Comparison of ENCODE assay signal across 8 cellular contexts in genomic region chr5:14810282-14810681, GRCh38.
A peak's percentile ranks its signal among the peaks of the same experiment; 100 is the strongest.
DNase-seq lines count a peak whose midpoint lies in the region; ATAC-seq and TF ChIP-seq lines count a peak whose summit lies in the region.
"Had no signal": no experiment of that assay in that cellular context is flagged by ENCODE, and none has a peak within 500 bp of the region (broad histone marks: within the 10 kb centered on the region; RNA-seq: fewer than 3 reads in every experiment).

No MANE protein-coding gene starts in this region.

- peak overlapping the region; percentile 81 for H3K9ac ChIP-seq in skeletal muscle satellite cell (ENCODE audit: low read depth, low read length)

- H3K9me3 ChIP-seq in Peyer's patch (no peaks in the 10 kb centered on the region), skeletal muscle satellite cell (replicated peaks; ENCODE audit: low read length) (no peaks in the 10 kb centered on the region)

- peaks cover 3% of the 10 kb centered on the region for H3K36me3 Mint-ChIP-seq in effector memory CD8-positive, alpha-beta T cell (ENCODE audit: insufficient read depth)

- H3K4me3 ChIP-seq in GM08714 (ENCODE audit: low read length) (peak overlapping the region; percentile 15; the same call in 1 of the 2 replicates), Peyer's patch (no peak overlapping the region), skeletal muscle satellite cell (ENCODE audit: low read length) (peak overlapping the region; percentile 41)

- H3K27me3 ChIP-seq in Peyer's patch (no peaks in the 10 kb centered on the region), skeletal muscle satellite cell (ENCODE audit: control insufficient read depth, insufficient read depth, low read length) (no peaks in the 10 kb centered on the region)

- H3K36me3 ChIP-seq in Peyer's patch (peaks cover 0 to 4% (median 0%) of the 10 kb centered on the region in 3 donors), skeletal muscle satellite cell (ENCODE audit: insufficient read depth, low read length) (no peaks in the 10 kb centered on the region)

- TF ChIP-seq CTCF in Peyer's patch (IDR thresholded peaks at IDR 0.05), result no peak

- H3K4me1 Mint-ChIP-seq in effector memory CD8-positive, alpha-beta T cell (ENCODE audit: low read depth in 2 of 2), result peaks cover 44% of the 10 kb centered on the region in 2 donors

- H3K27me3 Mint-ChIP-seq in effector memory CD8-positive, alpha-beta T cell, result no peaks in the 10 kb centered on the region

- no peaks in the 10 kb centered on the region for H3K9me3 Mint-ChIP-seq in effector memory CD8-positive, alpha-beta T cell

- no peak for ATAC-seq in effector memory CD8-positive, alpha-beta T cell (replicated peaks)
- ATAC-seq in HG03439 (IDR thresholded peaks at IDR 0.05; ENCODE audit: unreplicated experiment), result no peak

- peak overlapping the region in 3 of 4 donors; percentile 44 to 62 (median 62) for H3K27ac ChIP-seq in Peyer's patch

- TF ChIP-seq POLR2A in Peyer's patch (IDR thresholded peaks at IDR 0.05), result no peak

- H3K4me2 ChIP-seq in skeletal muscle satellite cell (ENCODE audit: low read length), result peak overlapping the region; percentile 77

- peak overlapping the region; percentile 89 to 93 for H3K27ac Mint-ChIP-seq in effector memory CD8-positive, alpha-beta T cell

- H3K4me1 ChIP-seq in Peyer's patch (peaks cover 0 to 14% (median 9%) of the 10 kb centered on the region in 4 donors), skeletal muscle satellite cell (ENCODE audit: control insufficient read depth, insufficient read depth, low read length) (peaks cover 41% of the 10 kb centered on the region)

- H3K4me3 Mint-ChIP-seq in effector memory CD8-positive, alpha-beta T cell, result peak overlapping the region; percentile 79 to 82

- DNase-seq in Peyer's patch (no peak), RPMI8226 (no peak), 8988T (no peak)
- DNase-seq in effector memory CD8-positive, alpha-beta T cell, result no peak
- DNase-seq: NCI-H1092 had no signal

Comparison
In these comparisons a context has a peak if more than half of its experiments do, and no peak if none do; other contexts are left out.
1. H3K4me3 ChIP-seq: peak in GM08714 (single experiment) and skeletal muscle satellite cell (single experiment); none in Peyer's patch (0 of 4).